In the genomic region with DNA sequence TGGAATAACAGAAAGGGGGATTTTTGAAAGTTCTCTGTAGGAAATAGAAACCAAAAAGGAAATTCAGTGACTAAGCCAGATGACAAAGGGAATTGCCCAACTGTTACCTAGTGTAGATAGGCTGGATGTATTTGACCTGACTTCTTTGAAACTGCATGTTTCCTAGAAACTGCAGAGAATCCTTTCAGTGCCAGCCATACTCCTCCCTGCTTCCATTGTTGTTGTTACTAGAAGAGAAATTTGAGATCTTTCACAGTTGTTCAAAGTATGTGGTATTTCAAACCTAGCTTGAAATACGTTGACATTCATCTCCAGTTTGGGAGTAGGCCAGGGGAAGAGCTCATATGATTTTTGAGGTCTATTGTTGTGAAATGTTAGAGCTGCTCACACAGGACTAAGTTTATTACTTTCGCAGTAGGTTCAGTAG, we compare ENCODE assay signal across 8 cellular contexts. TPM values are rescaled to one million over a fixed set of nuclear protein-coding genes. Genes with fewer than 3 reads are reported as not detected.
DNase-seq lines count a peak whose midpoint lies in the region; ATAC-seq, FAIRE-seq and TF ChIP-seq lines count a peak whose summit lies in the region.

No MANE protein-coding gene starts in this region.

- peak; percentile 60 for FAIRE-seq in GM12892 (lab: Jason Lieb, UNC)

- peaks cover 41% of the 10 kb centered on the region for H3K36me3 Mint-ChIP-seq in effector memory CD8-positive, alpha-beta T cell (ENCODE audit: insufficient read depth)

- H3K27me3 ChIP-seq in prostate gland (replicated peaks; ENCODE audit: insufficient read depth) (no peaks in the 10 kb centered on the region), testis (no peaks in the 10 kb centered on the region)

- WGBS in prostate gland, result 2% methylated on average over 2 of the region's 2 CpGs
- 30 to 34% methylated on average over 2 of the region's 2 CpGs for WGBS in testis, 2 donors

- no peaks in the 10 kb centered on the region for H3K9me3 Mint-ChIP-seq in effector memory CD8-positive, alpha-beta T cell

- H3K4me3 Mint-ChIP-seq in effector memory CD8-positive, alpha-beta T cell, result peak overlapping the region; percentile 71 to 75

- intact Hi-C loops in prostate gland (cut with DNase I) (loop anchor here (10.0 kb wide), 1 partner anchor 270 kb away; no protein-coding TSS in a partner anchor), testis (cut with DNase I; ENCODE audit: low total_unique reads) (no loop called here)

- H3K4me3 ChIP-seq in prostate gland (no peak overlapping the region), testis (no peak overlapping the region)

- H3K36me3 ChIP-seq in prostate gland (no peaks in the 10 kb centered on the region), testis (ENCODE audit: low read depth, missing control alignments) (no peaks in the 10 kb centered on the region)

- H3K9me3 ChIP-seq in prostate gland (no peaks in the 10 kb centered on the region), testis (no peaks in the 10 kb centered on the region)

- peak overlapping the region; percentile 95 to 98 for H3K27ac Mint-ChIP-seq in effector memory CD8-positive, alpha-beta T cell

- no peak for TF ChIP-seq CTCF in prostate gland (IDR thresholded peaks at IDR 0.05)
- no peak for TF ChIP-seq CTCF in testis (IDR thresholded peaks at IDR 0.05)

- H3K4me1 ChIP-seq in prostate gland (replicated peaks) (no peaks in the 10 kb centered on the region), testis (no peaks in the 10 kb centered on the region)

- H3K27ac ChIP-seq in prostate gland (no peak overlapping the region), testis (peak overlapping the region in 1 of 2 donors; percentile 11)

- ATAC-seq in effector memory CD8-positive, alpha-beta T cell (replicated peaks), result peak; percentile 54
- ATAC-seq in GM21367 (IDR thresholded peaks at IDR 0.05; ENCODE audit: unreplicated experiment), result no peak
- ATAC-seq in GM21619 (IDR thresholded peaks at IDR 0.05; ENCODE audit: unreplicated experiment), result no peak

- no peaks in the 10 kb centered on the region for H3K27me3 Mint-ChIP-seq in effector memory CD8-positive, alpha-beta T cell

- no peak for DNase-seq in GM12892 (ENCODE audit: insufficient read length)
- peak; percentile 31 for DNase-seq in NCI-H69 (lab: John Stamatoyannopoulos, UW)
- DNase-seq in effector memory CD8-positive, alpha-beta T cell, result no peak
- DNase-seq in prostate gland (ENCODE audit: low spot score), result peak; percentile 33
- DNase-seq in NCI-H1417 treated with DMSO at 0.1 percent for 48 hours (lab: John Stamatoyannopoulos, UW), result no peak
- no peak for DNase-seq in testis

- peaks cover 49 to 75% of the 10 kb centered on the region in 2 donors for H3K4me1 Mint-ChIP-seq in effector memory CD8-positive, alpha-beta T cell (ENCODE audit: low read depth in 2 of 2)

- TF ChIP-seq POLR2A in GM12892 (IDR thresholded peaks at IDR 0.05; ENCODE audit: low read depth, low read length), result no peak
- TF ChIP-seq POLR2A in prostate gland (IDR thresholded peaks at IDR 0.05), result no peak
- TF ChIP-seq POLR2A in testis (IDR thresholded peaks at IDR 0.05), result no peak

RNA-seq across cellular contexts. Expression of a gene that starts 1.8 kb away (rescaled TPM):
- polyA plus RNA-seq in GM12892 (2012; ENCODE audit: missing spikeins), result 2.5 TPM
- total RNA-seq in prostate gland (1 to 10 TPM in 1 of 2 donors, under 1 TPM in 1; 0.23 to 5.8 TPM), testis (1 to 10 TPM; 5.6 to 8.6 TPM)
- polyA plus RNA-seq in testis (ENCODE audit: insufficient read depth, low read depth, low replicate concordance), result 12.0 TPM

Comparison
In these comparisons a context has a peak if more than half of its experiments do, and no peak if none do; other contexts are left out.
1. DNase-seq: peak in NCI-H69 (single experiment) and prostate gland (single experiment); none in GM12892 (single experiment), effector memory CD8-positive, alpha-beta T cell (0 of 3), NCI-H1417 treated with DMSO at 0.1 percent for 48 hours (single experiment) and testis (single experiment).